In genomic region chrX:47751670-47752069, GRCh38 we compare ENCODE assay signal across 9 cellular contexts.
DNase-seq lines count a peak whose midpoint lies in the region; ATAC-seq and TF ChIP-seq lines count a peak whose summit lies in the region.
"Had no signal": no experiment of that assay in that cellular context is flagged by ENCODE, and none has a peak within 500 bp of the region (broad histone marks: within the 10 kb centered on the region; RNA-seq: fewer than 3 reads in every experiment).

No MANE protein-coding gene starts in this region.

- peak; percentile 81 for DNase-seq in DMS53 (lab: John Stamatoyannopoulos, UW)
- DNase-seq in KBM-7: peak; percentile 34
- DNase-seq in activated CD4-positive, alpha-beta T cell treated with anti-CD3 and anti-CD28 coated beads for 48 hours: peak; percentile 61
- DNase-seq in foreskin fibroblast: peak in 1 of 2 donors; percentile 19
- DNase-seq in stimulated activated CD4-positive, alpha-beta T cell treated with anti-CD3 and anti-CD28 coated beads, TNF-alpha, amount 100 ng/mL, for 48 hours (ENCODE audit: low read depth in 3 of 3): peak in 2 of 3 donors; percentile 13 to 34
- no peak for DNase-seq in aorta

- ATAC-seq in GM18867 (IDR thresholded peaks at IDR 0.05; ENCODE audit: unreplicated experiment): no peak
- ATAC-seq in aorta (ENCODE audit: low FRiP score): no peak
- ATAC-seq in GM21786 (IDR thresholded peaks at IDR 0.05; ENCODE audit: unreplicated experiment): no peak

- intact Hi-C loops in aorta (cut with DNase I): no loop called here

- H3K9me3 ChIP-seq in aorta (ENCODE audit: control insufficient read depth, low read length): no peaks in the 10 kb centered on the region
- H3K9me3 ChIP-seq: thoracic aorta had no signal

- no peaks in the 10 kb centered on the region for H3K27me3 ChIP-seq in aorta (ENCODE audit: control insufficient read depth in 1 of 2, insufficient read depth in 2 of 2, low read length in 1 of 2)

- 25 to 37% methylated on average over 6 of the region's 6 CpGs for WGBS in aorta, 2 donors

- TF ChIP-seq CTCF in foreskin fibroblast (IDR thresholded peaks at IDR 0.05; ENCODE audit: low read depth, low read length): peak; percentile 21

- H3K4me1 ChIP-seq in aorta (ENCODE audit: control insufficient read depth in 1 of 2, insufficient read depth in 2 of 2, low read length in 2 of 2): no peaks in the 10 kb centered on the region

- no peaks in the 10 kb centered on the region for H3K36me3 ChIP-seq in aorta (ENCODE audit: control insufficient read depth in 1 of 2, insufficient read depth in 2 of 2, low read length in 1 of 2)
- H3K36me3 ChIP-seq: thoracic aorta had no signal

- in situ Hi-C loops in KBM-7 (cut with MboI; ENCODE audit: low pct_unique_long_range_greater_than_20kb, low sequenced_read_pairs): no loop called here

- no peak overlapping the region for H3K4me3 ChIP-seq in foreskin fibroblast (ENCODE audit: low read depth in 1 of 2, low read length in 2 of 2)
- H3K4me3 ChIP-seq in aorta (ENCODE audit: low read length in 2 of 2): no peak overlapping the region
- H3K4me3 ChIP-seq: thoracic aorta had no signal

- H3K27ac ChIP-seq in aorta (ENCODE audit: low read depth in 1 of 2, low read length in 2 of 2): no peak overlapping the region
- H3K27ac ChIP-seq: thoracic aorta had no signal

Comparison
In these comparisons a context has a peak if more than half of its experiments do, and no peak if none do; other contexts are left out.
1. DNase-seq: peak in DMS53 (single experiment), KBM-7 (single experiment), activated CD4-positive, alpha-beta T cell treated with anti-CD3 and anti-CD28 coated beads for 48 hours (single experiment) and stimulated activated CD4-positive, alpha-beta T cell treated with anti-CD3 and anti-CD28 coated beads, TNF-alpha, amount 100 ng/mL, for 48 hours (2 of 3); none in aorta (0 of 2).